ENCODE assay signal across 25 cellular contexts in genomic region chr10:12684784-12685183, GRCh38.
"Had no signal": no experiment of that assay in that cellular context is flagged by ENCODE, and none has a peak within 500 bp of the region (broad histone marks: within the 10 kb centered on the region; RNA-seq: fewer than 3 reads in every experiment).

No MANE protein-coding gene starts in this region.

- H3K4me1 ChIP-seq: ascending aorta, Peyer's patch had no signal

- H3K27me3 ChIP-seq: ascending aorta, body of pancreas, MG63, Peyer's patch had no signal

- H3K27ac ChIP-seq: ascending aorta, Peyer's patch, RWPE1, SJSA1 had no signal

- ATAC-seq: activated CD8-positive, alpha-beta memory T cell treated with anti-CD3 and anti-CD28 coated beads, Interleukin-2, amount 10 ng/mL, durations not matched to agents 7 days and 5 days; activated naive CD8-positive, alpha-beta T cell treated with anti-CD3 and anti-CD28 coated beads, Interleukin-2, amount 50 U/mL, for 24 hours; body of pancreas; WTC11 had no signal

- H3K9me3 ChIP-seq: ascending aorta, body of pancreas, MG63, Peyer's patch, SJSA1 had no signal

- H3K36me3 ChIP-seq: ascending aorta, MG63, Peyer's patch, SJSA1 had no signal

- H3K4me3 ChIP-seq: ascending aorta, body of pancreas, MG63, Peyer's patch, SJSA1 had no signal

- DNase-seq: activated CD4-positive, alpha-beta T cell treated with anti-CD3 and anti-CD28 coated beads for 1 hour; activated CD4-positive, alpha-beta T cell treated with anti-CD3 and anti-CD28 coated beads, Interleukin-2, amount 10 ng/mL, durations not matched to agents 24 days and 14 days; activated CD4-positive, alpha-beta T cell treated with anti-CD3 and anti-CD28 coated beads, Interleukin-2, amount 50 U/mL, for 48 hours; activated CD8-positive, alpha-beta memory T cell treated with anti-CD3 and anti-CD28 coated beads, Interleukin-2, amount 10 ng/mL, durations not matched to agents 7 days and 5 days; activated effector memory CD4-positive, alpha-beta T cell treated with anti-CD3 and anti-CD28 coated beads, Interleukin-2, amount 50 U/mL, for 16 hours; activated naive CD4-positive, alpha-beta T cell treated with Interleukin-2 at 50 U/mL for 16 hours; activated naive CD8-positive, alpha-beta T cell treated with anti-CD3 and anti-CD28 coated beads, Interleukin-2, amount 50 U/mL, for 24 hours; activated T-cell treated with anti-CD3 and anti-CD28 coated beads, Interleukin-2, amount 50 U/mL, for 24 hours; body of pancreas; KBM-7; MG63; MV-4-11; NCI-H1092 treated with DMSO at 0.1 percent for 48 hours; NCI-H1436; NCI-H1694 treated with DMSO at 0.1 percent for 48 hours; NCI-H2029 treated with DMSO at 0.1 percent for 48 hours; NCI-H345; NCI-H510A; NCI-H526 treated with DMSO at 0.1 percent for 48 hours; Peyer's patch; SHP77 had no signal
